8 cellular contexts compared by ENCODE assay signal in genomic region chr16:3654249-3654991, GRCh38. TPM values are rescaled to one million over a fixed set of nuclear protein-coding genes. Genes with fewer than 3 reads are reported as not detected.
DNase-seq lines count a peak whose midpoint lies in the region; ATAC-seq, FAIRE-seq and TF ChIP-seq lines count a peak whose summit lies in the region.

Gene DNASE1, plus strand, starts transcription at chr16:3654691. Its CDS starts 683 bp downstream, at chr16:3655374.

- BruUV-seq in endothelial cell of umbilical vein (replicated peaks; lab: Mats Ljungman, UMichigan): no TSS peak

- DNase-seq in SHP77 (lab: John Stamatoyannopoulos, UW) (peak; percentile 45 to 59), SHP77 treated with DMSO at 0.1 percent for 48 hours (lab: John Stamatoyannopoulos, UW) (no peak), NCI-H526 (lab: John Stamatoyannopoulos, UW) (peak; percentile 7 to 61), endothelial cell of umbilical vein (ENCODE audit: low read depth, low spot score) (peak; percentile 42), NCI-H2029 treated with DMSO at 0.1 percent for 48 hours (lab: John Stamatoyannopoulos, UW) (no peak)
- peak; percentile 78 for DNase-seq in activated CD8-positive, alpha-beta T cell treated with anti-CD3 and anti-CD28 coated beads for 36 hours
- peak; percentile 51 to 63 for DNase-seq in stimulated activated naive CD8-positive, alpha-beta T cell treated with anti-CD3 and anti-CD28 coated beads, Interleukin-15, amount 100 ng/mL, for 72 hours

- no peak within 1 kb of the TSS for H3K4me3 ChIP-seq in endothelial cell of umbilical vein (replicated peaks in 1 of 3; ENCODE audit: insufficient read depth in 1 of 3, low read depth in 1 of 3, low read length in 3 of 3)
- H3K4me3 ChIP-seq in mucosa of rectum (ENCODE audit: low read length in 2 of 2): peak within 1 kb of the TSS in 1 of 2 donors; percentile 64

- H3K4me2 ChIP-seq in endothelial cell of umbilical vein (ENCODE audit: insufficient read depth, low read length): no peak within 1 kb of the TSS

- no peaks in the 10 kb centered on the region for H3K9me1 ChIP-seq in endothelial cell of umbilical vein (replicated peaks; ENCODE audit: control insufficient read depth, extremely low read depth, insufficient read depth, low read length)

- peak; percentile 67 for FAIRE-seq in endothelial cell of umbilical vein (lab: Jason Lieb, UNC)

- ATAC-seq in activated CD8-positive, alpha-beta T cell treated with anti-CD3 and anti-CD28 coated beads for 36 hours: peak; percentile 68
- peak; percentile 78 for ATAC-seq in stimulated activated naive CD8-positive, alpha-beta T cell treated with anti-CD3 and anti-CD28 coated beads, Interleukin-15, amount 100 ng/mL, for 72 hours

- no peaks in the 10 kb centered on the region for H3K79me2 ChIP-seq in endothelial cell of umbilical vein (ENCODE audit: control insufficient read depth, insufficient read depth, low read length)

- H3K4me1 Mint-ChIP-seq in activated CD8-positive, alpha-beta T cell treated with anti-CD3 and anti-CD28 coated beads for 36 hours (ENCODE audit: low read depth): peaks cover 15% of the 10 kb centered on the region
- peaks cover 24% of the 10 kb centered on the region for H3K4me1 Mint-ChIP-seq in stimulated activated naive CD8-positive, alpha-beta T cell treated with anti-CD3 and anti-CD28 coated beads, Interleukin-15, amount 100 ng/mL, for 72 hours

- H3K27me3 ChIP-seq in endothelial cell of umbilical vein (ENCODE audit: control insufficient read depth in 2 of 2, insufficient read depth in 2 of 2, low read length in 2 of 2) (no peaks in the 10 kb centered on the region), mucosa of rectum (ENCODE audit: control insufficient read depth in 2 of 2, insufficient read depth in 2 of 2, low read length in 2 of 2) (no peaks in the 10 kb centered on the region)

- H3K4me3 Mint-ChIP-seq in activated CD8-positive, alpha-beta T cell treated with anti-CD3 and anti-CD28 coated beads for 36 hours: no peak within 1 kb of the TSS
- no peak within 1 kb of the TSS for H3K4me3 Mint-ChIP-seq in stimulated activated naive CD8-positive, alpha-beta T cell treated with anti-CD3 and anti-CD28 coated beads, Interleukin-15, amount 100 ng/mL, for 72 hours

- H3K9me3 ChIP-seq in endothelial cell of umbilical vein (replicated peaks; ENCODE audit: control insufficient read depth, insufficient read depth, low read length): no peaks in the 10 kb centered on the region
- H3K9me3 ChIP-seq in mucosa of rectum (ENCODE audit: control insufficient read depth in 2 of 2, low read length in 2 of 2): no peaks in the 10 kb centered on the region

- H3K36me3 Mint-ChIP-seq in activated CD8-positive, alpha-beta T cell treated with anti-CD3 and anti-CD28 coated beads for 36 hours (ENCODE audit: low read depth): peaks cover 23% of the 10 kb centered on the region

- POLR2A ChIA-PET in activated CD8-positive, alpha-beta T cell treated with anti-CD3 and anti-CD28 coated beads for 36 hours (lab: Charles Lee): interaction anchor here (1.2 kb wide), 1 partner anchor 21 kb away, joined by 3 read pairs; no protein-coding TSS in a partner anchor
- POLR2A ChIA-PET in endothelial cell of umbilical vein (lab: Charles Lee): no interaction called here

- peak; percentile 77 for TF ChIP-seq CTCF in activated CD8-positive, alpha-beta T cell treated with anti-CD3 and anti-CD28 coated beads for 36 hours (IDR thresholded peaks at IDR 0.05)
- TF ChIP-seq CTCF in endothelial cell of umbilical vein (IDR thresholded peaks at IDR 0.05; ENCODE audit: extremely low read depth in 1 of 2, insufficient read depth in 1 of 2, low read depth in 1 of 2, low read length in 2 of 2): peak; percentile 69 to 82

- no peak for TF ChIP-seq POLR2A in endothelial cell of umbilical vein (IDR thresholded peaks at IDR 0.05; ENCODE audit: low read depth, low read length)

- intact Hi-C loops in activated CD8-positive, alpha-beta T cell treated with anti-CD3 and anti-CD28 coated beads for 36 hours (cut with micrococcal nuclease): no loop called here
- intact Hi-C loops in endothelial cell of umbilical vein (cut with micrococcal nuclease): no loop called here

- no peak within 1 kb of the TSS for H3K27ac ChIP-seq in endothelial cell of umbilical vein (ENCODE audit: insufficient read depth, low read depth, low read length)
- H3K27ac ChIP-seq in mucosa of rectum (ENCODE audit: low read depth in 2 of 2, low read length in 2 of 2): peak within 1 kb of the TSS; percentile 71 to 83

- H3K27me3 Mint-ChIP-seq in activated CD8-positive, alpha-beta T cell treated with anti-CD3 and anti-CD28 coated beads for 36 hours: no peaks in the 10 kb centered on the region
- H3K27me3 Mint-ChIP-seq in stimulated activated naive CD8-positive, alpha-beta T cell treated with anti-CD3 and anti-CD28 coated beads, Interleukin-15, amount 100 ng/mL, for 72 hours: no peaks in the 10 kb centered on the region

- H3K9me3 Mint-ChIP-seq in activated CD8-positive, alpha-beta T cell treated with anti-CD3 and anti-CD28 coated beads for 36 hours: no peaks in the 10 kb centered on the region
- H3K9me3 Mint-ChIP-seq in stimulated activated naive CD8-positive, alpha-beta T cell treated with anti-CD3 and anti-CD28 coated beads, Interleukin-15, amount 100 ng/mL, for 72 hours: no peaks in the 10 kb centered on the region

- CTCF ChIA-PET in activated CD8-positive, alpha-beta T cell treated with anti-CD3 and anti-CD28 coated beads for 36 hours (lab: Charles Lee): interaction anchor here (0.8 to 2.8 kb wide), 8 partner anchors 9 to 79 kb away, joined by 3 to 13 read pairs (median 4); no protein-coding TSS in a partner anchor
- CTCF ChIA-PET in endothelial cell of umbilical vein (lab: Charles Lee): interaction anchor here (0.6 to 2.1 kb wide), 4 partner anchors 14 to 209 kb away, joined by 3 to 10 read pairs (median 4); no protein-coding TSS in a partner anchor

- dilution Hi-C loops in endothelial cell of umbilical vein (cut with MboI; ENCODE audit: extremely low pct_ligation_motif_present, low sequenced_read_pairs): no loop called here

- peaks cover 2 to 32% of the 10 kb centered on the region in 2 experiments for H3K36me3 ChIP-seq in endothelial cell of umbilical vein (ENCODE audit: control insufficient read depth in 2 of 2, extremely low read depth in 1 of 2, insufficient read depth in 2 of 2, low read length in 2 of 2)
- H3K36me3 ChIP-seq in mucosa of rectum (ENCODE audit: control insufficient read depth in 2 of 2, insufficient read depth in 2 of 2, low read length in 2 of 2): peaks cover 30 to 51% of the 10 kb centered on the region in 2 donors

- peak within 1 kb of the TSS; percentile 42 for H3K27ac Mint-ChIP-seq in activated CD8-positive, alpha-beta T cell treated with anti-CD3 and anti-CD28 coated beads for 36 hours
- peak within 1 kb of the TSS in 1 of 2 donors; percentile 66 for H3K27ac Mint-ChIP-seq in stimulated activated naive CD8-positive, alpha-beta T cell treated with anti-CD3 and anti-CD28 coated beads, Interleukin-15, amount 100 ng/mL, for 72 hours

- H3K4me1 ChIP-seq in endothelial cell of umbilical vein (ENCODE audit: control insufficient read depth, extremely low read depth, insufficient read depth, low read length) (no peaks in the 10 kb centered on the region), mucosa of rectum (ENCODE audit: control insufficient read depth in 2 of 2, insufficient read depth in 2 of 2, low read length in 2 of 2) (peaks cover 8 to 27% of the 10 kb centered on the region in 2 donors)

- H4K20me1 ChIP-seq in endothelial cell of umbilical vein (replicated peaks; ENCODE audit: control insufficient read depth, extremely low read depth, insufficient read depth, low read length): no peaks in the 10 kb centered on the region

- no peak within 1 kb of the TSS for H2AFZ ChIP-seq in endothelial cell of umbilical vein (ENCODE audit: low read depth, low read length)

- H3K9ac ChIP-seq in endothelial cell of umbilical vein (replicated peaks; ENCODE audit: extremely low read depth, insufficient read depth, low read length) (no peak within 1 kb of the TSS), mucosa of rectum (ENCODE audit: low read depth in 1 of 2, low read length in 2 of 2) (peak within 1 kb of the TSS; percentile 14 to 68)

TF ChIP-seq in endothelial cell of umbilical vein, 7 proteins besides CTCF, POLR2A, EP300 and RAD21:
- TF ChIP-seq FOS (IDR thresholded peaks at IDR 0.05; ENCODE audit: borderline replicate concordance, insufficient read depth, low read length): no peak
- no peak for TF ChIP-seq GATA2 (IDR thresholded peaks at IDR 0.05; ENCODE audit: insufficient read depth, insufficient read length, low read depth, low read length)
- no peak for TF ChIP-seq EZH2 (IDR thresholded peaks at IDR 0.05; ENCODE audit: borderline replicate concordance, low read depth, low read length, severe bottlenecking)
- TF ChIP-seq JUN (IDR thresholded peaks at IDR 0.05; ENCODE audit: borderline replicate concordance, insufficient read depth, insufficient read length, low read depth): no peak
- no peak for TF ChIP-seq MYC (IDR thresholded peaks at IDR 0.05; ENCODE audit: low read depth, low read length)
- TF ChIP-seq MAX (IDR thresholded peaks at IDR 0.05; ENCODE audit: insufficient read depth, insufficient read length): no peak
- TF ChIP-seq POLR2AphosphoS5 (IDR thresholded peaks at IDR 0.05; ENCODE audit: insufficient read depth, low read depth, low read length): no peak

RNA-seq across cellular contexts. Expression of gene DNASE1, which starts in this region (rescaled TPM):
- 10 to 100 TPM; 11.8 to 12.1 TPM for total RNA-seq in activated CD8-positive, alpha-beta T cell treated with anti-CD3 and anti-CD28 coated beads for 36 hours
- 12.2 and 13.5 TPM in 2 replicates for total RNA-seq in endothelial cell of umbilical vein
- 11.1 and 16.2 TPM in 2 replicates for polyA plus RNA-seq in endothelial cell of umbilical vein
- polyA plus RNA-seq in endothelial cell of umbilical vein (2011; cell fraction: cytosol; rRNA removed): 6.4 and 8.0 TPM in 2 replicates
- 38.4 and 49.4 TPM in 2 replicates for polyA plus RNA-seq in endothelial cell of umbilical vein (2011; cell fraction: nucleus; rRNA removed)
- polyA plus RNA-seq in endothelial cell of umbilical vein (2012): 5.3 and 8.5 TPM in 2 replicates
- polyA minus RNA-seq in endothelial cell of umbilical vein: 32.7 and 38.0 TPM in 2 replicates
- 1.1 TPM for polyA minus RNA-seq in endothelial cell of umbilical vein (2011; cell fraction: cytosol; rRNA and poly(A)+ RNA removed)
- polyA minus RNA-seq in endothelial cell of umbilical vein (2011; cell fraction: nucleus; rRNA and poly(A)+ RNA removed): 24.5 and 37.3 TPM in 2 replicates

Comparison
In these comparisons a context has a peak if more than half of its experiments do, and no peak if none do; other contexts are left out.
1. DNase-seq: peak in SHP77 (2 of 2), NCI-H526 (2 of 2), activated CD8-positive, alpha-beta T cell treated with anti-CD3 and anti-CD28 coated beads for 36 hours (single experiment), endothelial cell of umbilical vein (single experiment) and stimulated activated naive CD8-positive, alpha-beta T cell treated with anti-CD3 and anti-CD28 coated beads, Interleukin-15, amount 100 ng/mL, for 72 hours (2 of 2); none in SHP77 treated with DMSO at 0.1 percent for 48 hours (single experiment) and NCI-H2029 treated with DMSO at 0.1 percent for 48 hours (single experiment).